17 cellular contexts compared by ENCODE assay signal in genomic region chr15:34279341-34279740, GRCh38. TPM values are rescaled to one million over a fixed set of nuclear protein-coding genes. Genes with fewer than 3 reads are reported as not detected.
A peak's percentile ranks its signal among the peaks of the same experiment; 100 is the strongest.
DNase-seq lines count a peak whose midpoint lies in the region; ATAC-seq and TF ChIP-seq lines count a peak whose summit lies in the region.
"Had no signal": no experiment of that assay in that cellular context is flagged by ENCODE, and none has a peak within 500 bp of the region (broad histone marks: within the 10 kb centered on the region; RNA-seq: fewer than 3 reads in every experiment).

No MANE protein-coding gene starts in this region.

- H3K9me2 ChIP-seq in GM23248 (ENCODE audit: insufficient read depth), result no peaks in the 10 kb centered on the region

- H3K27ac ChIP-seq in GM23248, result no peak overlapping the region
- H3K27ac ChIP-seq: RWPE1, SK-N-MC had no signal

- H3K4me3 Mint-ChIP-seq in activated naive CD8-positive, alpha-beta T cell, result no peak overlapping the region
- H3K4me3 Mint-ChIP-seq in activated naive CD8-positive, alpha-beta T cell treated with anti-CD3 and anti-CD28 coated beads, Interleukin-2, amount 50 U/mL, for 24 hours, result no peak overlapping the region
- no peak overlapping the region for H3K4me3 Mint-ChIP-seq in osteocyte (ENCODE audit: unreplicated experiment)
- H3K4me3 Mint-ChIP-seq: CD14-positive monocyte had no signal

- H3K27ac Mint-ChIP-seq in activated naive CD8-positive, alpha-beta T cell, result peak overlapping the region; percentile 35
- no peak overlapping the region for H3K27ac Mint-ChIP-seq in activated naive CD8-positive, alpha-beta T cell treated with anti-CD3 and anti-CD28 coated beads, Interleukin-2, amount 50 U/mL, for 24 hours
- H3K27ac Mint-ChIP-seq in osteocyte (ENCODE audit: unreplicated experiment), result peak overlapping the region; percentile 35
- H3K27ac Mint-ChIP-seq: CD14-positive monocyte had no signal

- ATAC-seq in activated naive CD8-positive, alpha-beta T cell treated with anti-CD3 and anti-CD28 coated beads, Interleukin-2, amount 50 U/mL, for 24 hours, result no peak
- ATAC-seq in esophagus mucosa (peak; percentile 95), HG03520 (IDR thresholded peaks at IDR 0.05; ENCODE audit: unreplicated experiment) (no peak)
- ATAC-seq: HCT116 had no signal

- WGBS in GM23248 (ENCODE audit: low coverage in 1 of 2, low lambda C conversion rate in 2 of 2, missing lambda C conversion rate in 2 of 2), 2 experiments, result 88% methylated on average over 2 of the region's 2 CpGs

- H3K9ac ChIP-seq in GM23248, result no peak overlapping the region

- H3K4me3 ChIP-seq in GM23248, result no peak overlapping the region
- H3K4me3 ChIP-seq: SK-N-MC had no signal

- H3F3A ChIP-seq in GM23248 (ENCODE audit: insufficient read depth), result no peaks in the 10 kb centered on the region

- in situ Hi-C loops in GM23248 (cut with MboI), result no loop called here

- H3K4me1 ChIP-seq in GM23248 (ENCODE audit: insufficient read depth), result peaks cover 20% of the 10 kb centered on the region

- H2AFZ ChIP-seq in GM23248, result no peak overlapping the region

- H3K79me2 ChIP-seq in GM23248 (ENCODE audit: insufficient read depth), result peaks cover 5% of the 10 kb centered on the region; the same call in 1 of the 2 replicates

- H3K9me3 ChIP-seq in GM23248 (ENCODE audit: low read depth), result no peaks in the 10 kb centered on the region

- H4K20me1 ChIP-seq in GM23248 (ENCODE audit: insufficient read depth), result no peaks in the 10 kb centered on the region

- H3K27me3 ChIP-seq in GM23248 (replicated peaks; ENCODE audit: insufficient read depth), result no peaks in the 10 kb centered on the region

- H3K36me3 ChIP-seq in GM23248 (ENCODE audit: low read depth), result no peaks in the 10 kb centered on the region

- TF ChIP-seq CTCF in osteocyte (IDR thresholded peaks at IDR 0.05) (no peak), GM10266 (IDR thresholded peaks at IDR 0.05; ENCODE audit: control insufficient read depth, insufficient read depth, low read depth, missing control alignments) (no peak)

- DNase-seq in activated naive CD8-positive, alpha-beta T cell treated with anti-CD3 and anti-CD28 coated beads, Interleukin-2, amount 50 U/mL, for 24 hours, result no peak
- DNase-seq in GM23248, result peak; percentile 30
- DNase-seq in osteocyte (ENCODE audit: extremely low spot score, unreplicated experiment), result no peak
- no peak for DNase-seq in HT-29 (ENCODE audit: low spot score)
- no peak for DNase-seq in GM10266 (ENCODE audit: extremely low spot score)
- DNase-seq: DMS53, MV-4-11, NCI-H1436, NCI-H2029 treated with DMSO at 0.1 percent for 48 hours, NCI-H510A treated with DMSO at 0.1 percent for 48 hours had no signal

- no peaks in the 10 kb centered on the region for H3K36me3 Mint-ChIP-seq in activated naive CD8-positive, alpha-beta T cell
- H3K36me3 Mint-ChIP-seq in activated naive CD8-positive, alpha-beta T cell treated with anti-CD3 and anti-CD28 coated beads, Interleukin-2, amount 50 U/mL, for 24 hours (ENCODE audit: low read depth), result peaks cover 4% of the 10 kb centered on the region
- peaks cover 12% of the 10 kb centered on the region for H3K36me3 Mint-ChIP-seq in osteocyte (ENCODE audit: unreplicated experiment)

- no peaks in the 10 kb centered on the region for H3K27me3 Mint-ChIP-seq in activated naive CD8-positive, alpha-beta T cell
- H3K27me3 Mint-ChIP-seq in activated naive CD8-positive, alpha-beta T cell treated with anti-CD3 and anti-CD28 coated beads, Interleukin-2, amount 50 U/mL, for 24 hours, result no peaks in the 10 kb centered on the region
- H3K27me3 Mint-ChIP-seq in osteocyte (ENCODE audit: unreplicated experiment), result no peaks in the 10 kb centered on the region

- H3K4me1 Mint-ChIP-seq in activated naive CD8-positive, alpha-beta T cell (ENCODE audit: low read depth), result peaks cover 37% of the 10 kb centered on the region
- H3K4me1 Mint-ChIP-seq in activated naive CD8-positive, alpha-beta T cell treated with anti-CD3 and anti-CD28 coated beads, Interleukin-2, amount 50 U/mL, for 24 hours, result peaks cover 10% of the 10 kb centered on the region
- H3K4me1 Mint-ChIP-seq in osteocyte (ENCODE audit: unreplicated experiment), result peaks cover 47% of the 10 kb centered on the region

- no peaks in the 10 kb centered on the region for H3K9me3 Mint-ChIP-seq in activated naive CD8-positive, alpha-beta T cell (ENCODE audit: low read depth)
- H3K9me3 Mint-ChIP-seq in activated naive CD8-positive, alpha-beta T cell treated with anti-CD3 and anti-CD28 coated beads, Interleukin-2, amount 50 U/mL, for 24 hours, result peaks cover 3% of the 10 kb centered on the region
- peaks cover 6% of the 10 kb centered on the region for H3K9me3 Mint-ChIP-seq in osteocyte (ENCODE audit: unreplicated experiment)
- H3K9me3 Mint-ChIP-seq: CD14-positive monocyte had no signal

- no peak overlapping the region for H3K4me2 ChIP-seq in GM23248 (ENCODE audit: unreplicated experiment)

RNA-seq across cellular contexts. Expression of gene EMC4, which starts 54.5 kb away (rescaled TPM):
- 131 and 154 TPM in 2 replicates for total RNA-seq in GM23248 (2014; rRNA removed; shearing (Covaris generic))
- polyA plus RNA-seq in GM23248 (2016; fragmentation: Nextera tagmentation; extraction: Ambion mirVana), result 210 and 215 TPM in 2 replicates
- total RNA-seq in esophagus mucosa, result 79.6 TPM
- 108 and 112 TPM in 2 replicates for total RNA-seq in osteocyte
- 305 and 312 TPM in 2 replicates for total RNA-seq in HT-29 (2014; rRNA removed; shearing (Covaris generic))

RNA-seq across cellular contexts. Expression of gene SLC12A6, which starts 58.2 kb away (rescaled TPM):
- 19.2 TPM in 2 replicates for total RNA-seq in GM23248 (2014; rRNA removed; shearing (Covaris generic))
- polyA plus RNA-seq in GM23248 (2016; fragmentation: Nextera tagmentation; extraction: Ambion mirVana), result 4.3 and 4.8 TPM in 2 replicates
- total RNA-seq in esophagus mucosa (48.9 TPM), osteocyte (52.3 and 58.7 TPM in 2 replicates)
- total RNA-seq in HT-29 (2014; rRNA removed; shearing (Covaris generic)), result 5.4 and 5.5 TPM in 2 replicates
